In genomic region chr1:236091933-236092318, GRCh38 we compare ENCODE assay signal across 23 cellular contexts. TPM values are rescaled to one million over a fixed set of nuclear protein-coding genes. Genes with fewer than 3 reads are reported as not detected.
"Had no signal": no experiment of that assay in that cellular context is flagged by ENCODE, and none has a peak within 500 bp of the region (broad histone marks: within the 10 kb centered on the region; RNA-seq: fewer than 3 reads in every experiment).

No MANE protein-coding gene starts in this region.

- H3K9me3 ChIP-seq: neutrophil, ovary, psoas muscle, right atrium auricular region had no signal

- H3K36me3 ChIP-seq: breast epithelium, esophagus squamous epithelium, heart right ventricle, neutrophil, ovary, right atrium auricular region, suprapubic skin, tibial nerve, WERI-Rb-1 had no signal

- H3K4me1 ChIP-seq: breast epithelium, esophagus squamous epithelium, psoas muscle, right atrium auricular region, suprapubic skin, tibial nerve had no signal

- H3K27ac ChIP-seq: breast epithelium, coronary artery, esophagus squamous epithelium, heart right ventricle, neutrophil, ovary, psoas muscle, right atrium auricular region, suprapubic skin, tibial nerve, WERI-Rb-1 had no signal

- ATAC-seq: activated CD8-positive, alpha-beta T cell treated with anti-CD3 and anti-CD28 coated beads for 36 hours; activated naive CD4-positive, alpha-beta T cell treated with anti-CD3 and anti-CD28 coated beads, Interleukin-2, amount 50 U/mL, for 72 hours; left colon; natural killer cell treated with Interleukin-12 subunit alpha and Interleukin-12 subunit beta and Interleukin-15 and Interleukin-18, amount 100 ng/mL, for 72 hours; psoas muscle had no signal

- H3K4me3 ChIP-seq: breast epithelium, coronary artery, esophagus squamous epithelium, heart right ventricle, lung, ovary, psoas muscle, right atrium auricular region, suprapubic skin, tibial nerve had no signal

- DNase-seq: activated CD4-positive, alpha-beta T cell treated with anti-CD3 and anti-CD28 coated beads, Interleukin-2, amount 10 ng/mL, durations not matched to agents 7 days and 5 days; activated CD4-positive, CD25-positive, alpha-beta regulatory T cell treated with anti-CD3 and anti-CD28 coated beads, Interleukin-2, amount 50 U/mL, for 72 hours; activated CD8-positive, alpha-beta T cell treated with anti-CD3 and anti-CD28 coated beads for 36 hours; activated gamma-delta T cell; cerebellar nuclear complex; esophagus squamous epithelium; heart right ventricle; left colon; midbrain; ovary; psoas muscle; stimulated activated CD4-positive, alpha-beta T cell treated with anti-CD3 and anti-CD28 coated beads, Interleukin-1b, Interleukin-23, amount 100 ng/mL, for 48 hours; T-helper 1 cell; WERI-Rb-1 had no signal

- H3K27me3 ChIP-seq: breast epithelium, esophagus squamous epithelium, heart right ventricle, neutrophil, ovary, right atrium auricular region, suprapubic skin, tibial nerve had no signal

RNA-seq across cellular contexts. Expression of gene NID1, which starts 27.0 kb away (rescaled TPM):
- total RNA-seq: natural killer cell treated with Interleukin-12 subunit alpha and Interleukin-12 subunit beta and Interleukin-15 and Interleukin-18, amount 100 ng/mL, for 72 hours had no signal
